ENCODE assay signal across 11 cellular contexts in genomic region chr5:62326302-62326701, GRCh38. TPM values are rescaled to one million over a fixed set of nuclear protein-coding genes. Genes with fewer than 3 reads are reported as not detected.
A peak's percentile ranks its signal among the peaks of the same experiment; 100 is the strongest.
DNase-seq lines count a peak whose midpoint lies in the region; ATAC-seq and TF ChIP-seq lines count a peak whose summit lies in the region.
"Had no signal": no experiment of that assay in that cellular context is flagged by ENCODE, and none has a peak within 500 bp of the region (broad histone marks: within the 10 kb centered on the region; RNA-seq: fewer than 3 reads in every experiment).

No MANE protein-coding gene starts in this region.

- peaks cover 87% of the 10 kb centered on the region for H3K4me1 Mint-ChIP-seq in CD8-positive, alpha-beta T cell (ENCODE audit: low read depth)
- peaks cover 56% of the 10 kb centered on the region for H3K4me1 Mint-ChIP-seq in activated T-helper 2 cell treated with anti-CD3 and anti-CD28 coated beads, Interferon-gamma antibody, Interleukin-2, Interleukin-4, amounts not matched to agents 10 μg/mL and 5 μg/mL and 100 μg/mL, durations not matched to agents 14 hours and 24 hours and 36 hours (ENCODE audit: low read depth)

- intact Hi-C loops in CD8-positive, alpha-beta T cell (cut with DNase I, micrococcal nuclease) = loop anchor here in 1 of 2 experiments (2.0 kb wide), 1 partner anchor 16 kb away; no protein-coding TSS in a partner anchor
- intact Hi-C loops in activated T-helper 2 cell treated with anti-CD3 and anti-CD28 coated beads, Interferon-gamma antibody, Interleukin-2, Interleukin-4, amounts not matched to agents 10 μg/mL and 5 μg/mL and 100 μg/mL, durations not matched to agents 14 hours and 24 hours and 36 hours (cut with micrococcal nuclease) = loop anchor here (2.0 kb wide), 1 partner anchor 14 kb away; no protein-coding TSS in a partner anchor
- intact Hi-C loops in left colon (cut with DNase I, micrococcal nuclease) = no loop called here

- peak overlapping the region; percentile 17 for H3K4me3 Mint-ChIP-seq in CD8-positive, alpha-beta T cell
- H3K4me3 Mint-ChIP-seq in activated T-helper 2 cell treated with anti-CD3 and anti-CD28 coated beads, Interferon-gamma antibody, Interleukin-2, Interleukin-4, amounts not matched to agents 10 μg/mL and 5 μg/mL and 100 μg/mL, durations not matched to agents 14 hours and 24 hours and 36 hours (ENCODE audit: low read depth) = no peak overlapping the region

- peaks cover 53% of the 10 kb centered on the region for H3K4me1 ChIP-seq in CD8-positive, alpha-beta T cell (ENCODE audit: insufficient read depth, low read length)
- H3K4me1 ChIP-seq in effector memory CD4-positive, alpha-beta T cell (ENCODE audit: control insufficient read depth, insufficient read depth, low read length, poor library complexity, severe bottlenecking) = peaks cover 4% of the 10 kb centered on the region
- H3K4me1 ChIP-seq: pancreas had no signal

- H3K4me3 ChIP-seq in CD8-positive, alpha-beta T cell (ENCODE audit: low read depth, low read length) = no peak overlapping the region
- H3K4me3 ChIP-seq in effector memory CD4-positive, alpha-beta T cell (ENCODE audit: insufficient read depth, low read depth, low read length, poor library complexity, severe bottlenecking) = no peak overlapping the region
- H3K4me3 ChIP-seq: pancreas had no signal

- CTCF ChIA-PET in CD8-positive, alpha-beta T cell (lab: Charles Lee) = interaction anchor here (0.9 kb wide), 1 partner anchor 35 kb away, joined by 5 read pairs; no protein-coding TSS in a partner anchor

- no peaks in the 10 kb centered on the region for H3K27me3 ChIP-seq in CD8-positive, alpha-beta T cell (ENCODE audit: insufficient read depth, low read length)
- no peaks in the 10 kb centered on the region for H3K27me3 ChIP-seq in effector memory CD4-positive, alpha-beta T cell (replicated peaks; ENCODE audit: control insufficient read depth, insufficient read depth, low read length, poor library complexity, severe bottlenecking)
- H3K27me3 ChIP-seq: pancreas had no signal

- H3K27ac Mint-ChIP-seq in CD8-positive, alpha-beta T cell = peak overlapping the region; percentile 79
- peak overlapping the region; percentile 68 for H3K27ac Mint-ChIP-seq in activated T-helper 2 cell treated with anti-CD3 and anti-CD28 coated beads, Interferon-gamma antibody, Interleukin-2, Interleukin-4, amounts not matched to agents 10 μg/mL and 5 μg/mL and 100 μg/mL, durations not matched to agents 14 hours and 24 hours and 36 hours

- no peak for ATAC-seq in CD8-positive, alpha-beta T cell
- peak; percentile 42 for ATAC-seq in GM19467 (IDR thresholded peaks at IDR 0.05; ENCODE audit: unreplicated experiment)
- peak; percentile 72 for ATAC-seq in HG03280 (IDR thresholded peaks at IDR 0.05; ENCODE audit: unreplicated experiment)
- no peak for ATAC-seq in left colon
- ATAC-seq: pancreas had no signal

- no peak overlapping the region for H3K27ac ChIP-seq in CD8-positive, alpha-beta T cell (ENCODE audit: low read depth, low read length)
- H3K27ac ChIP-seq in effector memory CD4-positive, alpha-beta T cell (ENCODE audit: insufficient read depth, low read length, poor library complexity, severe bottlenecking) = no peak overlapping the region
- H3K27ac ChIP-seq: pancreas had no signal

- H3K27me3 Mint-ChIP-seq in CD8-positive, alpha-beta T cell (ENCODE audit: low read depth) = no peaks in the 10 kb centered on the region
- H3K27me3 Mint-ChIP-seq in activated T-helper 2 cell treated with anti-CD3 and anti-CD28 coated beads, Interferon-gamma antibody, Interleukin-2, Interleukin-4, amounts not matched to agents 10 μg/mL and 5 μg/mL and 100 μg/mL, durations not matched to agents 14 hours and 24 hours and 36 hours (ENCODE audit: low read depth) = no peaks in the 10 kb centered on the region

- no peak for DNase-seq in CD8-positive, alpha-beta T cell
- DNase-seq in activated T-helper 2 cell treated with anti-CD3 and anti-CD28 coated beads, Interferon-gamma antibody, Interleukin-2, Interleukin-4, amounts not matched to agents 10 μg/mL and 5 μg/mL and 100 μg/mL, durations not matched to agents 14 hours and 24 hours and 36 hours (ENCODE audit: low spot score) = no peak
- no peak for DNase-seq in NCI-H1092 treated with DMSO at 0.1 percent for 48 hours (lab: John Stamatoyannopoulos, UW)
- DNase-seq in effector memory CD4-positive, alpha-beta T cell = no peak
- DNase-seq in RKO (ENCODE audit: low spot score) = no peak
- DNase-seq in left colon = no peak
- DNase-seq: NCI-H226, pancreas, T-helper 9 cell had no signal

- no peaks in the 10 kb centered on the region for H3K9me3 ChIP-seq in CD8-positive, alpha-beta T cell (ENCODE audit: low read length)
- no peaks in the 10 kb centered on the region for H3K9me3 ChIP-seq in effector memory CD4-positive, alpha-beta T cell (ENCODE audit: control insufficient read depth, low read length)
- H3K9me3 ChIP-seq: pancreas had no signal

- POLR2A ChIA-PET in CD8-positive, alpha-beta T cell (lab: Charles Lee) = interaction anchor here (1.1 kb wide), 1 partner anchor 21 kb away, joined by 4 read pairs; the partner anchor contains the start of gene KIF2A

- H3K36me3 ChIP-seq in CD8-positive, alpha-beta T cell (ENCODE audit: insufficient read depth, low read length) = no peaks in the 10 kb centered on the region
- H3K36me3 ChIP-seq in effector memory CD4-positive, alpha-beta T cell (ENCODE audit: control insufficient read depth, insufficient read depth, low read length) = peaks cover 6% of the 10 kb centered on the region
- H3K36me3 ChIP-seq: pancreas had no signal

- H3K9me3 Mint-ChIP-seq in CD8-positive, alpha-beta T cell = no peaks in the 10 kb centered on the region
- H3K9me3 Mint-ChIP-seq in activated T-helper 2 cell treated with anti-CD3 and anti-CD28 coated beads, Interferon-gamma antibody, Interleukin-2, Interleukin-4, amounts not matched to agents 10 μg/mL and 5 μg/mL and 100 μg/mL, durations not matched to agents 14 hours and 24 hours and 36 hours = no peaks in the 10 kb centered on the region

- peaks cover 50% of the 10 kb centered on the region for H3K36me3 Mint-ChIP-seq in CD8-positive, alpha-beta T cell
- H3K36me3 Mint-ChIP-seq in activated T-helper 2 cell treated with anti-CD3 and anti-CD28 coated beads, Interferon-gamma antibody, Interleukin-2, Interleukin-4, amounts not matched to agents 10 μg/mL and 5 μg/mL and 100 μg/mL, durations not matched to agents 14 hours and 24 hours and 36 hours (ENCODE audit: low read depth) = peaks cover 54% of the 10 kb centered on the region

- TF ChIP-seq CTCF in CD8-positive, alpha-beta T cell (IDR thresholded peaks at IDR 0.05) = no peak

RNA-seq across cellular contexts. Expression of gene KIF2A, which starts 20.3 kb away (rescaled TPM):
- total RNA-seq in CD8-positive, alpha-beta T cell = 10 to 100 TPM; 93.1 to 98.3 TPM
- total RNA-seq in activated T-helper 2 cell treated with anti-CD3 and anti-CD28 coated beads, Interferon-gamma antibody, Interleukin-2, Interleukin-4, amounts not matched to agents 10 μg/mL and 5 μg/mL and 100 μg/mL, durations not matched to agents 14 hours and 24 hours and 36 hours = 285 and 294 TPM in 2 replicates
- total RNA-seq in left colon = 10 to 100 TPM; 30.6 to 46.9 TPM

Comparison
In these comparisons a context has a peak if more than half of its experiments do, and no peak if none do; other contexts are left out.
1. ATAC-seq: peak in GM19467 (single experiment) and HG03280 (single experiment); none in CD8-positive, alpha-beta T cell (single experiment) and left colon (single experiment).